In the genomic region with DNA sequence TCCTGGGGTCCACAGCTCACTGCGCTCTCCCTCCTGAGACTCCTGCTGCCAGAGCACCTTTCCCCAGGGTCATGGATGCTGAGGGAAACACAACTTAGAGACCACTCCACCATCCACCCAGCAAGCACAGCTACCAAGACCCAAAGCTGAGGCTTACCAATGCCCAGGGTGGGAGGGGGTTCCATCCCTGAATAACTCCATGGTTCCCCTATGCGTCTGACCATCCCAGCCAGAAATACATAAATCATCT, we compare ENCODE assay signal across 16 cellular contexts. TPM values are rescaled to one million over a fixed set of nuclear protein-coding genes. Genes with fewer than 3 reads are reported as not detected.
DNase-seq lines count a peak whose midpoint lies in the region; ATAC-seq, FAIRE-seq and TF ChIP-seq lines count a peak whose summit lies in the region.
"Had no signal": no experiment of that assay in that cellular context is flagged by ENCODE, and none has a peak within 500 bp of the region (broad histone marks: within the 10 kb centered on the region; RNA-seq: fewer than 3 reads in every experiment).

No MANE protein-coding gene starts in this region.

- no peak for TF ChIP-seq RAD21 in H1 (IDR thresholded peaks at IDR 0.05 in 1 of 2, conservative IDR thresholded peaks at IDR 0.05 in 1 of 2; ENCODE audit: low read depth in 2 of 2, low read length in 2 of 2)

- no peak for ATAC-seq in T-helper 17 cell
- ATAC-seq: left lobe of liver had no signal

- H3K14ac ChIP-seq in H1 (ENCODE audit: insufficient read length): no peak overlapping the region

- H3K27me3 ChIP-seq in H1 (replicated peaks in 1 of 4; ENCODE audit: control insufficient read depth in 3 of 4, extremely low read depth in 1 of 4, insufficient read depth in 3 of 4, low read length in 3 of 4) (no peaks in the 10 kb centered on the region), stomach (no peaks in the 10 kb centered on the region), tibial nerve (no peaks in the 10 kb centered on the region)
- H3K27me3 ChIP-seq: thyroid gland had no signal

- TF ChIP-seq CTCF in H1 (IDR thresholded peaks at IDR 0.05; ENCODE audit: control extremely low read depth in 1 of 3, insufficient read depth in 1 of 3, low read depth in 1 of 3, low read length in 3 of 3) (no peak), stomach (IDR thresholded peaks at IDR 0.05) (no peak), tibial nerve (IDR thresholded peaks at IDR 0.05) (no peak)

- no peaks in the 10 kb centered on the region for H4K20me1 ChIP-seq in H1 (replicated peaks in 1 of 2; ENCODE audit: control insufficient read depth in 1 of 2, insufficient read depth in 2 of 2, low read length in 2 of 2)

- intact Hi-C loops in activated naive CD4-positive, alpha-beta T cell treated with anti-CD3 and anti-CD28 coated beads for 36 hours (cut with micrococcal nuclease): loop anchor here (10.0 kb wide), 1 partner anchor 1098 kb away; a partner anchor contains a TSS
- intact Hi-C loops in stomach (cut with DNase I; ENCODE audit: low total_unique reads): loop anchor here (10.0 kb wide), 1 partner anchor 292 kb away; no protein-coding TSS in a partner anchor

- H3K18ac ChIP-seq in H1 (ENCODE audit: extremely low read depth, low read length): no peak overlapping the region

- H3K36me3 ChIP-seq in H1 (ENCODE audit: control insufficient read depth in 2 of 4, insufficient read depth in 4 of 4, low read length in 3 of 4) (no peaks in the 10 kb centered on the region), stomach (no peaks in the 10 kb centered on the region), tibial nerve (no peaks in the 10 kb centered on the region)
- H3K36me3 ChIP-seq: thyroid gland had no signal

- peaks cover 85% of the 10 kb centered on the region for H3K4me1 Mint-ChIP-seq in activated naive CD4-positive, alpha-beta T cell treated with anti-CD3 and anti-CD28 coated beads for 36 hours (ENCODE audit: low read depth)
- peaks cover 89% of the 10 kb centered on the region for H3K4me1 Mint-ChIP-seq in T-helper 17 cell

- H3K4me3 Mint-ChIP-seq in activated naive CD4-positive, alpha-beta T cell treated with anti-CD3 and anti-CD28 coated beads for 36 hours: peak overlapping the region; percentile 67
- peak overlapping the region; percentile 89 for H3K4me3 Mint-ChIP-seq in T-helper 17 cell

- H3K23ac ChIP-seq in H1 (ENCODE audit: insufficient read length): no peak overlapping the region

- H3K4ac ChIP-seq in H1 (replicated peaks; ENCODE audit: insufficient read length, low read depth, low read length): no peak overlapping the region

- no peak overlapping the region for H3K56ac ChIP-seq in H1 (replicated peaks; ENCODE audit: insufficient read length, low read depth, low read length)

- H4K91ac ChIP-seq in H1 (replicated peaks; ENCODE audit: insufficient read length, low read length): no peak overlapping the region

- H3K23me2 ChIP-seq in H1 (ENCODE audit: low read depth, low read length): no peaks in the 10 kb centered on the region

- no peaks in the 10 kb centered on the region for H3K9me3 Mint-ChIP-seq in activated naive CD4-positive, alpha-beta T cell treated with anti-CD3 and anti-CD28 coated beads for 36 hours

- H3K4me1 ChIP-seq in H1 (replicated peaks in 1 of 4; ENCODE audit: control insufficient read depth in 3 of 4, insufficient read depth in 4 of 4, low read length in 3 of 4): peaks cover 4 to 18% (median 5%) of the 10 kb centered on the region in 4 experiments
- H3K4me1 ChIP-seq in stomach: peaks cover 20 to 55% (median 39%) of the 10 kb centered on the region in 4 donors
- H3K4me1 ChIP-seq in tibial nerve: peaks cover 0 to 48% (median 25%) of the 10 kb centered on the region in 4 donors

- no peak overlapping the region for H3K4me2 ChIP-seq in H1 (ENCODE audit: insufficient read depth in 1 of 2, low read depth in 2 of 2, low read length in 2 of 2)

- POLR2A ChIA-PET in H1 (lab: Charles Lee; ENCODE audit: partially characterized antibody): interaction anchor here (0.6 kb wide), 1 partner anchor 225 kb away, joined by 3 read pairs; no protein-coding TSS in a partner anchor

- H3K27ac Mint-ChIP-seq in activated naive CD4-positive, alpha-beta T cell treated with anti-CD3 and anti-CD28 coated beads for 36 hours: peak overlapping the region; percentile 98
- peak overlapping the region; percentile 100 for H3K27ac Mint-ChIP-seq in T-helper 17 cell

- H2AK5ac ChIP-seq in H1 (ENCODE audit: low read depth, low read length): no peak overlapping the region; the same call in 1 of the 2 replicates

- CTCF ChIA-PET in activated naive CD4-positive, alpha-beta T cell treated with anti-CD3 and anti-CD28 coated beads for 36 hours (lab: Charles Lee): interaction anchor here (0.6 to 8.0 kb wide), 9 partner anchors 14 to 810 kb away, joined by 3 to 67 read pairs (median 9); no protein-coding TSS in a partner anchor
- CTCF ChIA-PET in H1 (lab: Charles Lee; ENCODE audit: partially characterized antibody): interaction anchor here (0.6 to 4.0 kb wide), 14 partner anchors 8 to 351 kb away, joined by 3 to 26 read pairs (median 3); no protein-coding TSS in a partner anchor

- no peaks in the 10 kb centered on the region for H3K79me2 ChIP-seq in H1 (ENCODE audit: control insufficient read depth in 1 of 2, insufficient read depth in 2 of 2, low read length in 2 of 2)

- H4K5ac ChIP-seq in H1 (ENCODE audit: insufficient read length, low read depth, low read length): no peak overlapping the region

- no peaks in the 10 kb centered on the region for H3K27me3 Mint-ChIP-seq in activated naive CD4-positive, alpha-beta T cell treated with anti-CD3 and anti-CD28 coated beads for 36 hours (ENCODE audit: low read depth)
- no peaks in the 10 kb centered on the region for H3K27me3 Mint-ChIP-seq in T-helper 17 cell

- H3K27ac ChIP-seq in H1 (ENCODE audit: low read depth, low read length): no peak overlapping the region
- H3K27ac ChIP-seq in stomach: peak overlapping the region in 3 of 5 donors; percentile 11 to 53 (median 15)
- peak overlapping the region in 1 of 4 donors; percentile 15 for H3K27ac ChIP-seq in tibial nerve
- H3K27ac ChIP-seq: thyroid gland had no signal

- no peak overlapping the region for H2BK120ac ChIP-seq in H1 (replicated peaks; ENCODE audit: low read depth, low read length)

- H3K9ac ChIP-seq in H1 (replicated peaks in 1 of 4; ENCODE audit: extremely low read depth in 1 of 4, low read depth in 3 of 4, low read length in 3 of 4): no peak overlapping the region

- no peak for FAIRE-seq in H1 (lab: Jason Lieb, UNC)
- FAIRE-seq: bronchial epithelial cell, RCC 7860 had no signal

- no peak for DNase-seq in activated naive CD4-positive, alpha-beta T cell treated with anti-CD3 and anti-CD28 coated beads for 36 hours
- DNase-seq in activated naive CD4-positive, alpha-beta T cell treated with Interleukin-2 at 50 U/mL for 16 hours: no peak
- DNase-seq in T-helper 17 cell (no peak), H1 (ENCODE audit: low read depth in 1 of 2, low spot score in 2 of 2) (no peak), stomach (no peak), NCI-H2029 treated with DMSO at 0.1 percent for 48 hours (lab: John Stamatoyannopoulos, UW) (no peak), tibial nerve (ENCODE audit: low spot score in 2 of 2) (no peak), NCI-H82 (lab: John Stamatoyannopoulos, UW) (no peak)
- DNase-seq: activated CD4-positive, CD25-positive, alpha-beta regulatory T cell treated with anti-CD3 and anti-CD28 coated beads, Interleukin-2, amount 50 U/mL, for 72 hours; activated gamma-delta T cell treated with Interleukin-2 at 50 U/mL for 16 hours; Karpas-422; NCI-H510A treated with DMSO at 0.1 percent for 48 hours; thyroid gland had no signal

- peaks cover 61% of the 10 kb centered on the region for H3K36me3 Mint-ChIP-seq in activated naive CD4-positive, alpha-beta T cell treated with anti-CD3 and anti-CD28 coated beads for 36 hours (ENCODE audit: low read depth)
- H3K36me3 Mint-ChIP-seq in T-helper 17 cell (ENCODE audit: low read depth): peaks cover 29% of the 10 kb centered on the region

- 93% methylated on average over 2 of the region's 2 CpGs; no CpG with 5 or more reads in 1 of the 2 experiments for WGBS in H1 (ENCODE audit: extremely low coverage in 1 of 2, insufficient coverage in 1 of 2, insufficient read length in 1 of 2, insufficient replicate concordance in 2 of 2, low coverage in 1 of 2, low lambda C conversion rate in 2 of 2, missing lambda C conversion rate in 1 of 2), 2 experiments
- WGBS in stomach, 5 donors: 93 to 100% (median 96%) methylated on average over 2 of the region's 2 CpGs
- WGBS in tibial nerve, 2 donors: 96 to 100% methylated on average over 2 of the region's 2 CpGs

- TF ChIP-seq POLR2A in H1 (IDR thresholded peaks at IDR 0.05; ENCODE audit: control extremely low read depth in 1 of 2, low read depth in 2 of 2, low read length in 2 of 2) (no peak), stomach (IDR thresholded peaks at IDR 0.05) (no peak), tibial nerve (IDR thresholded peaks at IDR 0.05) (no peak)

- TF ChIP-seq EP300 in H1 (IDR thresholded peaks at IDR 0.05; ENCODE audit: borderline replicate concordance in 1 of 2, low read depth in 2 of 2, low read length in 2 of 2): no peak
- TF ChIP-seq EP300 in stomach (IDR thresholded peaks at IDR 0.05): no peak
- no peak for TF ChIP-seq EP300 in tibial nerve (IDR thresholded peaks at IDR 0.05)

- H2BK20ac ChIP-seq in H1 (ENCODE audit: low read length): peak overlapping the region; percentile 82; the same call in 1 of the 2 replicates

- H3K9me3 ChIP-seq in T-helper 17 cell (ENCODE audit: control insufficient read depth, low read length, poor library complexity, severe bottlenecking) (no peaks in the 10 kb centered on the region), H1 (ENCODE audit: insufficient read depth in 2 of 2, low read depth in 1 of 2, low read length in 1 of 2) (no peaks in the 10 kb centered on the region), stomach (no peaks in the 10 kb centered on the region), tibial nerve (no peaks in the 10 kb centered on the region)
- H3K9me3 ChIP-seq: thyroid gland had no signal

- no peak overlapping the region for H3K4me3 ChIP-seq in H1 (ENCODE audit: extremely low read depth in 1 of 4, insufficient read depth in 2 of 4, low read depth in 3 of 4, low read length in 4 of 4)
- no peak overlapping the region for H3K4me3 ChIP-seq in stomach
- no peak overlapping the region for H3K4me3 ChIP-seq in tibial nerve
- H3K4me3 ChIP-seq: thyroid gland had no signal

- H2BK12ac ChIP-seq in H1 (ENCODE audit: low read depth, low read length): peak overlapping the region; percentile 91; the same call in 1 of the 2 replicates

- no peak overlapping the region for H2BK15ac ChIP-seq in H1 (ENCODE audit: low read length)

- no peak overlapping the region for H2AFZ ChIP-seq in H1 (ENCODE audit: low read length)

- H2BK5ac ChIP-seq in H1 (ENCODE audit: low read depth, low read length): peak overlapping the region; percentile 95; the same call in 1 of the 2 replicates

- no peaks in the 10 kb centered on the region for H3K79me1 ChIP-seq in H1 (ENCODE audit: low read depth, low read length)

- no peak overlapping the region for H4K8ac ChIP-seq in H1 (ENCODE audit: extremely low read depth, insufficient read depth, low read length)

RNA-seq across cellular contexts. Expression of a gene that starts 36.3 kb away (rescaled TPM):
- total RNA-seq in activated naive CD4-positive, alpha-beta T cell treated with anti-CD3 and anti-CD28 coated beads for 36 hours: 100 to 1,000 TPM; 219 to 226 TPM
- total RNA-seq in T-helper 17 cell (10 to 100 TPM; 95.4 to 96.0 TPM), stomach (100 to 1,000 TPM in 2 of 5 donors, 10 to 100 TPM in 2, not detected in 1; 36.8 to 191 (median 80.8) TPM), tibial nerve (100 to 1,000 TPM; 128 to 254 (median 198) TPM)
- 131 and 133 TPM in 2 replicates for total RNA-seq in H1 (2021; fragmentation: NEBNext Ultra II Directional; extraction: Animal tissue kit (Norgen Biotek cat#: 25700))
- polyA plus RNA-seq in H1 (2011; rRNA removed) (433 and 440 TPM in 2 replicates), stomach (100 to 1,000 TPM; 172 to 236 (median 202) TPM)
- 275 TPM for polyA plus RNA-seq in H1 (2011; cell fraction: cytosol; rRNA removed)
- 98.3 TPM for polyA plus RNA-seq in H1 (2011; cell fraction: nucleus; rRNA removed)
- polyA plus RNA-seq in H1 (2012, experiment 1 of 2): 143 to 165 TPM (median 156 TPM) in 4 replicates
- 219 TPM for polyA plus RNA-seq in H1 (2012, experiment 2 of 2)
- 197 TPM for polyA plus RNA-seq in H1 (2013, experiment 1 of 2)
- polyA plus RNA-seq in H1 (2013, experiment 2 of 2): 233 TPM
- 101 and 159 TPM in 2 replicates for polyA minus RNA-seq in H1 (2011; rRNA and poly(A)+ RNA removed)
- 50.4 TPM for polyA minus RNA-seq in H1 (2011; cell fraction: cytosol; rRNA and poly(A)+ RNA removed)
- polyA minus RNA-seq in H1 (2011; cell fraction: nucleus; rRNA and poly(A)+ RNA removed): 34.9 TPM

RNA-seq across cellular contexts. Expression of a gene that starts 45.3 kb away (rescaled TPM):
- total RNA-seq in activated naive CD4-positive, alpha-beta T cell treated with anti-CD3 and anti-CD28 coated beads for 36 hours: 10 to 100 TPM; 11.1 to 11.9 TPM
- total RNA-seq in T-helper 17 cell: 10 to 100 TPM; 12.3 to 19.0 TPM
- total RNA-seq in H1 (2021; fragmentation: NEBNext Ultra II Directional; extraction: Animal tissue kit (Norgen Biotek cat#: 25700)): 32.4 and 37.1 TPM in 2 replicates
- 40.6 and 42.9 TPM in 2 replicates for polyA plus RNA-seq in H1 (2011; rRNA removed)
- 33.3 TPM for polyA plus RNA-seq in H1 (2011; cell fraction: cytosol; rRNA removed)
- 39.0 TPM for polyA plus RNA-seq in H1 (2011; cell fraction: nucleus; rRNA removed)
- polyA plus RNA-seq in H1 (2012, experiment 1 of 2): 21.3 to 29.2 TPM (median 25.0 TPM) in 4 replicates
- 25.7 TPM for polyA plus RNA-seq in H1 (2012, experiment 2 of 2)
- 25.1 TPM for polyA plus RNA-seq in H1 (2013, experiment 1 of 2)
- 26.5 TPM for polyA plus RNA-seq in H1 (2013, experiment 2 of 2)
- polyA minus RNA-seq in H1 (2011; rRNA and poly(A)+ RNA removed): 34.9 and 36.6 TPM in 2 replicates
- polyA minus RNA-seq in H1 (2011; cell fraction: cytosol; rRNA and poly(A)+ RNA removed): 12.8 TPM
- polyA minus RNA-seq in H1 (2011; cell fraction: nucleus; rRNA and poly(A)+ RNA removed): 22.9 TPM
- total RNA-seq in stomach: 100 to 1,000 TPM in 1 of 5 donors, 10 to 100 TPM in 4; 12.2 to 130 (median 27.7) TPM
- 10 to 100 TPM; 14.8 to 24.3 (median 17.0) TPM for polyA plus RNA-seq in stomach
- 10 to 100 TPM; 16.1 to 42.4 (median 31.9) TPM for total RNA-seq in tibial nerve
